In genomic region chr17:59778996-59779395, GRCh38 we compare ENCODE assay signal across 15 cellular contexts.
A peak's percentile ranks its signal among the peaks of the same experiment; 100 is the strongest.
DNase-seq lines count a peak whose midpoint lies in the region; ATAC-seq and TF ChIP-seq lines count a peak whose summit lies in the region.
"Had no signal": no experiment of that assay in that cellular context is flagged by ENCODE, and none has a peak within 500 bp of the region (broad histone marks: within the 10 kb centered on the region; RNA-seq: fewer than 3 reads in every experiment).

No MANE protein-coding gene starts in this region.

- peak overlapping the region; percentile 27; the same call in 1 of the 2 replicates for H3K4me2 ChIP-seq in HCT116 (ENCODE audit: low read length)

- no peaks in the 10 kb centered on the region for H3K27me3 Mint-ChIP-seq in CD4-positive, alpha-beta T cell
- no peaks in the 10 kb centered on the region for H3K27me3 Mint-ChIP-seq in activated naive CD8-positive, alpha-beta T cell treated with anti-CD3 and anti-CD28 coated beads, Interleukin-2, amount 10 ng/mL, durations not matched to agents 7 days and 5 days
- H3K27me3 Mint-ChIP-seq in natural killer cell (ENCODE audit: low read depth in 2 of 2) (no peaks in the 10 kb centered on the region), glutamatergic neuron (ENCODE audit: unreplicated experiment) (no peaks in the 10 kb centered on the region)

- H3K9me3 Mint-ChIP-seq in CD4-positive, alpha-beta T cell: no peaks in the 10 kb centered on the region
- peaks cover 4% of the 10 kb centered on the region for H3K9me3 Mint-ChIP-seq in activated naive CD8-positive, alpha-beta T cell treated with anti-CD3 and anti-CD28 coated beads, Interleukin-2, amount 10 ng/mL, durations not matched to agents 7 days and 5 days
- H3K9me3 Mint-ChIP-seq in natural killer cell (peaks cover 0 to 3% of the 10 kb centered on the region in 2 donors), glutamatergic neuron (ENCODE audit: unreplicated experiment) (no peaks in the 10 kb centered on the region)

- CTCF ChIA-PET in CD4-positive, alpha-beta T cell (lab: Charles Lee): interaction anchor here (0.6 to 2.9 kb wide), 2 partner anchors 16 to 25 kb away, joined by 3 to 11 read pairs; no protein-coding TSS in a partner anchor
- CTCF ChIA-PET in HCT116 (lab: Charles Lee): interaction anchor here (1.4 to 3.0 kb wide), 2 partner anchors 10 to 26 kb away, joined by 4 to 14 read pairs; no protein-coding TSS in a partner anchor

- TF ChIP-seq CTCF in CD4-positive, alpha-beta T cell (IDR thresholded peaks at IDR 0.05): no peak
- no peak for TF ChIP-seq CTCF in HCT116 (IDR thresholded peaks at IDR 0.05 in 2 of 3, conservative IDR thresholded peaks at IDR 0.05 in 1 of 3; ENCODE audit: borderline replicate concordance in 1 of 3, insufficient read depth in 1 of 3, low read depth in 2 of 3, low read length in 2 of 3)
- no peak for TF ChIP-seq CTCF in natural killer cell (IDR thresholded peaks at IDR 0.05)
- TF ChIP-seq CTCF in glutamatergic neuron (IDR thresholded peaks at IDR 0.05; ENCODE audit: partially characterized antibody, unreplicated experiment): no peak

- no peaks in the 10 kb centered on the region for H3K9me2 ChIP-seq in HCT116 (ENCODE audit: insufficient read depth)

- H3K36me3 Mint-ChIP-seq in CD4-positive, alpha-beta T cell (ENCODE audit: low read depth): peaks cover 63% of the 10 kb centered on the region
- peaks cover 42% of the 10 kb centered on the region for H3K36me3 Mint-ChIP-seq in activated naive CD8-positive, alpha-beta T cell treated with anti-CD3 and anti-CD28 coated beads, Interleukin-2, amount 10 ng/mL, durations not matched to agents 7 days and 5 days
- H3K36me3 Mint-ChIP-seq in natural killer cell (peaks cover 11% of the 10 kb centered on the region), glutamatergic neuron (ENCODE audit: unreplicated experiment) (no peaks in the 10 kb centered on the region)

- peak overlapping the region; percentile 68 for H3K27ac Mint-ChIP-seq in CD4-positive, alpha-beta T cell
- H3K27ac Mint-ChIP-seq in activated naive CD8-positive, alpha-beta T cell treated with anti-CD3 and anti-CD28 coated beads, Interleukin-2, amount 10 ng/mL, durations not matched to agents 7 days and 5 days: peak overlapping the region; percentile 45
- H3K27ac Mint-ChIP-seq in natural killer cell (peak overlapping the region; percentile 41 to 68), glutamatergic neuron (ENCODE audit: unreplicated experiment) (no peak overlapping the region)

- H4K20me1 ChIP-seq in HCT116 (ENCODE audit: insufficient read depth): no peaks in the 10 kb centered on the region

- TF ChIP-seq RAD21 in HCT116 (IDR thresholded peaks at IDR 0.05; ENCODE audit: low read depth): no peak

- intact Hi-C loops in CD4-positive, alpha-beta T cell (cut with DNase I, micrococcal nuclease): no loop called here
- intact Hi-C loops in HCT116 (cut with micrococcal nuclease) (no loop called here), natural killer cell (cut with micrococcal nuclease) (no loop called here)

- H3K9ac ChIP-seq in HCT116 (ENCODE audit: low read length): peak overlapping the region; percentile 13

- H3K27ac ChIP-seq in CD4-positive, alpha-beta T cell (ENCODE audit: low read depth, low read length): no peak overlapping the region
- H3K27ac ChIP-seq in HCT116 (ENCODE audit: low read depth, low read length): peak overlapping the region; percentile 36
- H3K27ac ChIP-seq: colonic mucosa had no signal

- H3K27me3 ChIP-seq in CD4-positive, alpha-beta T cell (ENCODE audit: control insufficient read depth, insufficient read depth, low read length): no peaks in the 10 kb centered on the region
- no peaks in the 10 kb centered on the region for H3K27me3 ChIP-seq in HCT116 (ENCODE audit: insufficient read depth, low read length)
- H3K27me3 ChIP-seq: colonic mucosa, heart right ventricle, upper lobe of left lung had no signal

- DNase-seq in CD4-positive, alpha-beta T cell: no peak
- DNase-seq in HCT116 (ENCODE audit: low read depth, low spot score) (no peak), natural killer cell (no peak), SKM-1 treated with dmso at 0.1 percent for 144 hours (lab: John Stamatoyannopoulos, UW; ENCODE audit: unreplicated experiment) (no peak), medulla oblongata (ENCODE audit: extremely low spot score) (no peak), glutamatergic neuron (no peak)
- no peak for DNase-seq in activated naive CD8-positive, alpha-beta T cell treated with anti-CD3 and anti-CD28 coated beads, Interleukin-2, amount 10 ng/mL, durations not matched to agents 7 days and 5 days
- DNase-seq: C1 segment of cervical spinal cord; colonic mucosa; heart right ventricle; NCI-H2029 treated with DMSO at 0.1 percent for 48 hours; NCI-H526 treated with DMSO at 0.1 percent for 48 hours; stimulated activated CD8-positive, alpha-beta memory T cell treated with anti-CD3 and anti-CD28 coated beads, Interleukin-4, amount 100 ng/mL, for 48 hours; upper lobe of left lung had no signal

- no peak overlapping the region for H2AFZ ChIP-seq in HCT116 (ENCODE audit: low read depth, low read length, poor library complexity, severe bottlenecking)

- H3K79me2 ChIP-seq in HCT116 (ENCODE audit: insufficient read depth, low read length): peaks cover 14% of the 10 kb centered on the region

- no TSS peak for BruUV-seq in HCT116 (replicated peaks; lab: Mats Ljungman, UMichigan)

- H3K4me1 Mint-ChIP-seq in CD4-positive, alpha-beta T cell (ENCODE audit: low read depth): peaks cover 33% of the 10 kb centered on the region
- H3K4me1 Mint-ChIP-seq in activated naive CD8-positive, alpha-beta T cell treated with anti-CD3 and anti-CD28 coated beads, Interleukin-2, amount 10 ng/mL, durations not matched to agents 7 days and 5 days: peaks cover 32% of the 10 kb centered on the region
- peaks cover 9 to 13% of the 10 kb centered on the region in 2 donors for H3K4me1 Mint-ChIP-seq in natural killer cell
- no peaks in the 10 kb centered on the region for H3K4me1 Mint-ChIP-seq in glutamatergic neuron (ENCODE audit: low read depth, unreplicated experiment)

- POLR2A ChIA-PET in CD4-positive, alpha-beta T cell (lab: Charles Lee): no interaction called here
- POLR2A ChIA-PET in HCT116 (lab: Charles Lee): interaction anchor here (0.9 to 12.5 kb wide), 5 partner anchors 7 to 62 kb away, joined by 3 to 411 read pairs (median 3); no protein-coding TSS in a partner anchor
- POLR2A ChIA-PET in activated naive CD8-positive, alpha-beta T cell treated with anti-CD3 and anti-CD28 coated beads, Interleukin-2, amount 10 ng/mL, durations not matched to agents 7 days and 5 days (lab: Charles Lee): interaction anchor here (0.6 to 1.5 kb wide), 2 partner anchors 9 to 22 kb away, joined by 4 to 9 read pairs; no protein-coding TSS in a partner anchor

- peaks cover 3 to 16% of the 10 kb centered on the region in 2 experiments; a peak in 3 of 4 replicates for H3K36me3 ChIP-seq in HCT116 (ENCODE audit: control insufficient read depth in 1 of 2, insufficient read depth in 2 of 2, low read length in 2 of 2)
- H3K36me3 ChIP-seq: colonic mucosa had no signal

- peaks cover 6% of the 10 kb centered on the region for H3K9me3 ChIP-seq in CD4-positive, alpha-beta T cell (ENCODE audit: control insufficient read depth, low read length)
- H3K9me3 ChIP-seq in HCT116 (ENCODE audit: control insufficient read depth in 1 of 2, insufficient read depth in 1 of 2, low read depth in 1 of 2, low read length in 2 of 2): no peaks in the 10 kb centered on the region
- H3K9me3 ChIP-seq: colonic mucosa, upper lobe of left lung had no signal

- peaks cover 61 to 68% of the 10 kb centered on the region in 2 experiments for H3K4me1 ChIP-seq in HCT116 (ENCODE audit: control insufficient read depth in 1 of 2, insufficient read depth in 2 of 2, low read length in 2 of 2)
- H3K4me1 ChIP-seq: colonic mucosa had no signal

- TF ChIP-seq POLR2A in HCT116 (IDR thresholded peaks at IDR 0.05; ENCODE audit: borderline replicate concordance, extremely low read depth, insufficient read depth, insufficient read length): no peak

- ATAC-seq in CD4-positive, alpha-beta T cell (ENCODE audit: poor library complexity): no peak
- ATAC-seq in HCT116 (no peak), natural killer cell (no peak), HG03135 (IDR thresholded peaks at IDR 0.05; ENCODE audit: unreplicated experiment) (no peak)
- ATAC-seq in activated naive CD8-positive, alpha-beta T cell treated with anti-CD3 and anti-CD28 coated beads, Interleukin-2, amount 10 ng/mL, durations not matched to agents 7 days and 5 days (ENCODE audit: low read depth): peak; percentile 16
- ATAC-seq: heart right ventricle had no signal

- no peak overlapping the region for H3K4me3 Mint-ChIP-seq in CD4-positive, alpha-beta T cell
- no peak overlapping the region for H3K4me3 Mint-ChIP-seq in activated naive CD8-positive, alpha-beta T cell treated with anti-CD3 and anti-CD28 coated beads, Interleukin-2, amount 10 ng/mL, durations not matched to agents 7 days and 5 days
- H3K4me3 Mint-ChIP-seq in natural killer cell (no peak overlapping the region), glutamatergic neuron (ENCODE audit: unreplicated experiment) (no peak overlapping the region)

- RAD21 ChIA-PET in HCT116 (lab: Charles Lee; ENCODE audit: low non-redundant PET in 1 of 2, low total read pairs in 2 of 2, uncharacterized antibody in 2 of 2, unreplicated experiment in 2 of 2): no interaction called here

- H3K4me3 ChIP-seq in HCT116 (replicated peaks in 1 of 2; ENCODE audit: low read depth in 1 of 2, low read length in 2 of 2): no peak overlapping the region
- H3K4me3 ChIP-seq: colonic mucosa, heart right ventricle, upper lobe of left lung had no signal

TF ChIP-seq in HCT116, 20 proteins besides CTCF, POLR2A, EP300 and RAD21:
- TF ChIP-seq ELF1 (IDR thresholded peaks at IDR 0.05; ENCODE audit: borderline replicate concordance, low read depth) (no peak), CEBPB (IDR thresholded peaks at IDR 0.05; ENCODE audit: low read depth) (0 out of 2 replicates have a peak, but pooled peaks have one; percentile 23), TCF7L2 (IDR thresholded peaks at IDR 0.05; ENCODE audit: borderline replicate concordance, extremely low read depth, insufficient read depth, insufficient read length) (no peak)
